15 cellular contexts compared by ENCODE assay signal in genomic region chr7:155860461-155860839, GRCh38. TPM values are rescaled to one million over a fixed set of nuclear protein-coding genes. Genes with fewer than 3 reads are reported as not detected.
DNase-seq lines count a peak whose midpoint lies in the region; ATAC-seq and TF ChIP-seq lines count a peak whose summit lies in the region.
"Had no signal": no experiment of that assay in that cellular context is flagged by ENCODE, and none has a peak within 500 bp of the region (broad histone marks: within the 10 kb centered on the region; RNA-seq: fewer than 3 reads in every experiment).

No MANE protein-coding gene starts in this region.

- H3K9me3 Mint-ChIP-seq in natural killer cell treated with Interleukin-12 subunit alpha and Interleukin-12 subunit beta and Interleukin-15 and Interleukin-18, amount 100 ng/mL, for 72 hours = no peaks in the 10 kb centered on the region
- H3K9me3 Mint-ChIP-seq in natural killer cell = no peaks in the 10 kb centered on the region

- no peak for TF ChIP-seq POLR2A in vagina (IDR thresholded peaks at IDR 0.05)

- intact Hi-C loops in natural killer cell (cut with micrococcal nuclease) = no loop called here
- intact Hi-C loops in vagina (cut with DNase I) = no loop called here

- no peaks in the 10 kb centered on the region for H3K4me1 Mint-ChIP-seq in natural killer cell treated with Interleukin-12 subunit alpha and Interleukin-12 subunit beta and Interleukin-15 and Interleukin-18, amount 100 ng/mL, for 72 hours (ENCODE audit: low read depth in 2 of 2)
- H3K4me1 Mint-ChIP-seq in natural killer cell = no peaks in the 10 kb centered on the region
- H3K4me1 Mint-ChIP-seq: CD4-positive, CD25-positive, alpha-beta regulatory T cell had no signal

- H3K27ac ChIP-seq in coronary artery (no peak overlapping the region), vagina (no peak overlapping the region)

- H3K4me3 Mint-ChIP-seq in natural killer cell treated with Interleukin-12 subunit alpha and Interleukin-12 subunit beta and Interleukin-15 and Interleukin-18, amount 100 ng/mL, for 72 hours = no peak overlapping the region
- H3K4me3 Mint-ChIP-seq in natural killer cell = no peak overlapping the region
- H3K4me3 Mint-ChIP-seq: CD4-positive, CD25-positive, alpha-beta regulatory T cell had no signal

- TF ChIP-seq CTCF in natural killer cell (IDR thresholded peaks at IDR 0.05) = no peak
- TF ChIP-seq CTCF in coronary artery (IDR thresholded peaks at IDR 0.05) = no peak
- no peak for TF ChIP-seq CTCF in omental fat pad (IDR thresholded peaks at IDR 0.05)
- no peak for TF ChIP-seq CTCF in vagina (IDR thresholded peaks at IDR 0.05)

- peaks cover 11% of the 10 kb centered on the region for H3K4me1 ChIP-seq in vagina
- H3K4me1 ChIP-seq: Caco-2 had no signal

- no peak overlapping the region for H3K4me3 ChIP-seq in coronary artery
- H3K4me3 ChIP-seq in vagina = no peak overlapping the region

- H3K27me3 Mint-ChIP-seq in natural killer cell treated with Interleukin-12 subunit alpha and Interleukin-12 subunit beta and Interleukin-15 and Interleukin-18, amount 100 ng/mL, for 72 hours = peaks cover 0 to 3% of the 10 kb centered on the region in 2 donors
- H3K27me3 Mint-ChIP-seq in natural killer cell (ENCODE audit: low read depth in 2 of 2) = peaks cover under 1 to 3% of the 10 kb centered on the region in 2 donors
- H3K27me3 Mint-ChIP-seq: CD4-positive, CD25-positive, alpha-beta regulatory T cell had no signal

- no peaks in the 10 kb centered on the region for H3K27me3 ChIP-seq in vagina

- H3K36me3 ChIP-seq in vagina = no peaks in the 10 kb centered on the region

- no peaks in the 10 kb centered on the region for H3K9me3 ChIP-seq in vagina
- H3K9me3 ChIP-seq: Caco-2 had no signal

- DNase-seq in natural killer cell treated with Interleukin-12 subunit alpha and Interleukin-12 subunit beta and Interleukin-15 and Interleukin-18, amount 100 ng/mL, for 72 hours (ENCODE audit: low spot score) = peak; percentile 16
- no peak for DNase-seq in natural killer cell
- peak; percentile 31 for DNase-seq in coronary artery (ENCODE audit: low spot score)
- no peak for DNase-seq in omental fat pad (ENCODE audit: low spot score)
- peak; percentile 71 to 82 for DNase-seq in vagina (ENCODE audit: extremely low spot score in 2 of 2)
- DNase-seq in anterior cingulate cortex (lab: John Stamatoyannopoulos, UW) = no peak
- no peak for DNase-seq in H4 (ENCODE audit: low spot score)
- DNase-seq: Caco-2; CD4-positive, CD25-positive, alpha-beta regulatory T cell; DMS153; H7; NCI-H2227 treated with DMSO at 0.1 percent for 48 hours; NCI-H524 had no signal

- no peak for ATAC-seq in natural killer cell treated with Interleukin-12 subunit alpha and Interleukin-12 subunit beta and Interleukin-15 and Interleukin-18, amount 100 ng/mL, for 72 hours
- ATAC-seq in natural killer cell (no peak), omental fat pad (ENCODE audit: low FRiP score) (peak; percentile 20), GM18867 (IDR thresholded peaks at IDR 0.05; ENCODE audit: unreplicated experiment) (no peak)

- H3K27ac Mint-ChIP-seq in natural killer cell treated with Interleukin-12 subunit alpha and Interleukin-12 subunit beta and Interleukin-15 and Interleukin-18, amount 100 ng/mL, for 72 hours = no peak overlapping the region
- no peak overlapping the region for H3K27ac Mint-ChIP-seq in natural killer cell
- H3K27ac Mint-ChIP-seq: CD4-positive, CD25-positive, alpha-beta regulatory T cell had no signal

- no peaks in the 10 kb centered on the region for H3K36me3 Mint-ChIP-seq in natural killer cell treated with Interleukin-12 subunit alpha and Interleukin-12 subunit beta and Interleukin-15 and Interleukin-18, amount 100 ng/mL, for 72 hours
- no peaks in the 10 kb centered on the region for H3K36me3 Mint-ChIP-seq in natural killer cell
- H3K36me3 Mint-ChIP-seq: CD4-positive, CD25-positive, alpha-beta regulatory T cell had no signal

RNA-seq across cellular contexts. Expression of gene SHH, which starts 48.2 kb away (rescaled TPM):
- total RNA-seq in natural killer cell treated with Interleukin-12 subunit alpha and Interleukin-12 subunit beta and Interleukin-15 and Interleukin-18, amount 100 ng/mL, for 72 hours = not detected
- not detected for total RNA-seq in natural killer cell
- total RNA-seq in omental fat pad = not detected
- total RNA-seq in vagina = 0.25 TPM
- total RNA-seq in H4 (2014; rRNA removed; shearing (Covaris generic)) = not detected in 2 replicates
- total RNA-seq: CD4-positive, CD25-positive, alpha-beta regulatory T cell; MCF 10A had no signal

Comparison
In these comparisons a context has a peak if more than half of its experiments do, and no peak if none do; other contexts are left out.
1. DNase-seq: peak in natural killer cell treated with Interleukin-12 subunit alpha and Interleukin-12 subunit beta and Interleukin-15 and Interleukin-18, amount 100 ng/mL, for 72 hours (single experiment), coronary artery (single experiment) and vagina (2 of 2); none in natural killer cell (single experiment), omental fat pad (single experiment), anterior cingulate cortex (0 of 58) and H4 (single experiment).